29 cellular contexts compared by ENCODE assay signal in the genomic region with DNA sequence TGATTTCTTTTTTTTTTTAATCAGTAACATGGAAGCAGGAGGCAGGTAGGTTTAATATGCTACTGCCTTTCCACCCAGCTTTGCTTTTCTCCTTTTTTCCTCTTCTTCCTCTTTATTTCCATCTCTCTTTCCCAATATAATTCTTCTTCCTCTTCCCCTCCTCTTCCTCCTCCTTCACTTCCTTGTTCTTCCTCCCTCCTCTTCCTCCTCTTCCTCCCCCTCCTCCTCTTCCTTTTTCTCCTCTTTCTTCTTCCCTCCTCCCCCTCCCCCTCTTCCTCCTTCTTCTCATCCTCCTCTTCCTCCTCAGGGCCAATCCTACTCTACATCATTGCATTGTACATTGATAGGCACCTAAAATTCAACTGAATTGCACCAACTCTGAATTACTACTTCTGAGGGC. TPM values are rescaled to one million over a fixed set of nuclear protein-coding genes. Genes with fewer than 3 reads are reported as not detected.
"Had no signal": no experiment of that assay in that cellular context is flagged by ENCODE, and none has a peak within 500 bp of the region (broad histone marks: within the 10 kb centered on the region; RNA-seq: fewer than 3 reads in every experiment).

No MANE protein-coding gene starts in this region.

- H3K27ac ChIP-seq: colonic mucosa, coronary artery, dorsolateral prefrontal cortex, epithelial cell of prostate, esophagus muscularis mucosa, esophagus squamous epithelium, foreskin keratinocyte, gastrocnemius medialis, gastroesophageal sphincter, heart left ventricle, heart right ventricle, hepatocyte had no signal

- H3K27me3 ChIP-seq: colonic mucosa, esophagus muscularis mucosa, foreskin keratinocyte, gastroesophageal sphincter, hepatocyte had no signal

- H3K9me3 Mint-ChIP-seq: endodermal cell had no signal

- H3K36me3 ChIP-seq: colonic mucosa, esophagus squamous epithelium, gastrocnemius medialis, heart left ventricle, heart right ventricle had no signal

- H3K4me2 ChIP-seq: hepatocyte had no signal

- FAIRE-seq: endometrium, endothelial cell of umbilical vein, frontal cortex had no signal

- ATAC-seq: effector memory CD8-positive, alpha-beta T cell; esophagus mucosa; foreskin keratinocyte; gastrocnemius medialis; gastroesophageal sphincter; heart left ventricle; heart right ventricle had no signal

- H3K27ac Mint-ChIP-seq: dendritic cell treated with granulocyte-macrophage colony-stimulating factor and Interleukin-4, amounts not matched to agents 40 ng/mL and 50 ng/mL, for 4 days; effector memory CD8-positive, alpha-beta T cell; endodermal cell had no signal

- H2AFZ ChIP-seq: hepatocyte had no signal

- H3K9me3 ChIP-seq: colonic mucosa, gastrocnemius medialis had no signal

- H3K4me1 ChIP-seq: colonic mucosa, foreskin keratinocyte had no signal

- H3K4me3 ChIP-seq: colonic mucosa, coronary artery, dorsolateral prefrontal cortex, esophagus muscularis mucosa, esophagus squamous epithelium, gastrocnemius medialis, gastroesophageal sphincter, heart left ventricle, heart right ventricle, hepatocyte had no signal

- H3K4me3 Mint-ChIP-seq: dendritic cell treated with granulocyte-macrophage colony-stimulating factor and Interleukin-4, amounts not matched to agents 40 ng/mL and 50 ng/mL, for 4 days; effector memory CD8-positive, alpha-beta T cell; endodermal cell had no signal

- DNase-seq: colonic mucosa; cortex of kidney; dermis blood vessel endothelial cell; dorsolateral prefrontal cortex; effector CD4-positive, alpha-beta T cell; effector CD8-positive, alpha-beta T cell; effector memory CD4-positive, alpha-beta T cell; effector memory CD8-positive, alpha-beta T cell; endodermal cell; erythroblast; esophagus squamous epithelium; foreskin fibroblast; foreskin keratinocyte; foreskin melanocyte; gastrocnemius medialis; glutamatergic neuron; head of caudate nucleus; heart left ventricle; heart right ventricle had no signal

RNA-seq across cellular contexts. Expression of gene LRMDA, which starts 41.2 kb away (rescaled TPM):
- total RNA-seq: foreskin keratinocyte had no signal
- polyA plus RNA-seq: foreskin keratinocyte had no signal
